In the genomic region with DNA sequence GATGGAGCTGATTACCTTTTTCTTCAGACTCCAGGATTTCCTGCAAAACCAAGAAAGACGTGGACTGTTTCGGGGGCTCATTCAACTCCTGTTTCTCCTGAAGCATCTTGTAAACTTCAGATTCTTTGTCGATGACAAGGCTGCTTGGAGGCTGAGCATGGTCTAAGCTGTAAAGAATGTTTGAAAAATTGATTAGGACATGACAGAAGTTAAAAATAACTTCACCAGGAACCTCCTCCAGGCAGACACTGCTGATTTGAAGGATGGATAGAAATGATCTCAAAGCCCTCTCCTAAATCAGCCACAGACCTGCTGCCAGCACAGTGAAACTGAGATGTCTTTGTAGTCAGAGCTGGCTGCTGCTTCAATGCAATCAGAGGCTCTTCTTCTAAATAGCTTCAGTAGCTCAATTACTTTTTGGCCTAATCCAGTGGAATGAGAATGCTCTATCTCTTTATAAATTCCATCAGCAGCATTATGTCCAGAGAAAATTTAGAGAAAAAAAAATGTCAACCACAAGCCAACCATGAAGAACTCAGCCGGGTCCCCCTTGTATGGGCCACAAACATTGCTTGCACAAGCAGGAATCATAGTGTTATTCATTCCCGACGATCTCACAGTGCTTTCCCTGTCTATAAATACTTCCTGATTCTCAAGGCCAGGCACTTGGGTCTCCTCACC, we compare ENCODE assay signal across 1 cellular context.
TF ChIP-seq lines count a peak whose summit lies in the region.

No MANE protein-coding gene starts in this region.

TF ChIP-seq in GM23338, 12 proteins besides CTCF, POLR2A, EP300 and RAD21 (continued from another document):
- TF ChIP-seq, protein P1, sequence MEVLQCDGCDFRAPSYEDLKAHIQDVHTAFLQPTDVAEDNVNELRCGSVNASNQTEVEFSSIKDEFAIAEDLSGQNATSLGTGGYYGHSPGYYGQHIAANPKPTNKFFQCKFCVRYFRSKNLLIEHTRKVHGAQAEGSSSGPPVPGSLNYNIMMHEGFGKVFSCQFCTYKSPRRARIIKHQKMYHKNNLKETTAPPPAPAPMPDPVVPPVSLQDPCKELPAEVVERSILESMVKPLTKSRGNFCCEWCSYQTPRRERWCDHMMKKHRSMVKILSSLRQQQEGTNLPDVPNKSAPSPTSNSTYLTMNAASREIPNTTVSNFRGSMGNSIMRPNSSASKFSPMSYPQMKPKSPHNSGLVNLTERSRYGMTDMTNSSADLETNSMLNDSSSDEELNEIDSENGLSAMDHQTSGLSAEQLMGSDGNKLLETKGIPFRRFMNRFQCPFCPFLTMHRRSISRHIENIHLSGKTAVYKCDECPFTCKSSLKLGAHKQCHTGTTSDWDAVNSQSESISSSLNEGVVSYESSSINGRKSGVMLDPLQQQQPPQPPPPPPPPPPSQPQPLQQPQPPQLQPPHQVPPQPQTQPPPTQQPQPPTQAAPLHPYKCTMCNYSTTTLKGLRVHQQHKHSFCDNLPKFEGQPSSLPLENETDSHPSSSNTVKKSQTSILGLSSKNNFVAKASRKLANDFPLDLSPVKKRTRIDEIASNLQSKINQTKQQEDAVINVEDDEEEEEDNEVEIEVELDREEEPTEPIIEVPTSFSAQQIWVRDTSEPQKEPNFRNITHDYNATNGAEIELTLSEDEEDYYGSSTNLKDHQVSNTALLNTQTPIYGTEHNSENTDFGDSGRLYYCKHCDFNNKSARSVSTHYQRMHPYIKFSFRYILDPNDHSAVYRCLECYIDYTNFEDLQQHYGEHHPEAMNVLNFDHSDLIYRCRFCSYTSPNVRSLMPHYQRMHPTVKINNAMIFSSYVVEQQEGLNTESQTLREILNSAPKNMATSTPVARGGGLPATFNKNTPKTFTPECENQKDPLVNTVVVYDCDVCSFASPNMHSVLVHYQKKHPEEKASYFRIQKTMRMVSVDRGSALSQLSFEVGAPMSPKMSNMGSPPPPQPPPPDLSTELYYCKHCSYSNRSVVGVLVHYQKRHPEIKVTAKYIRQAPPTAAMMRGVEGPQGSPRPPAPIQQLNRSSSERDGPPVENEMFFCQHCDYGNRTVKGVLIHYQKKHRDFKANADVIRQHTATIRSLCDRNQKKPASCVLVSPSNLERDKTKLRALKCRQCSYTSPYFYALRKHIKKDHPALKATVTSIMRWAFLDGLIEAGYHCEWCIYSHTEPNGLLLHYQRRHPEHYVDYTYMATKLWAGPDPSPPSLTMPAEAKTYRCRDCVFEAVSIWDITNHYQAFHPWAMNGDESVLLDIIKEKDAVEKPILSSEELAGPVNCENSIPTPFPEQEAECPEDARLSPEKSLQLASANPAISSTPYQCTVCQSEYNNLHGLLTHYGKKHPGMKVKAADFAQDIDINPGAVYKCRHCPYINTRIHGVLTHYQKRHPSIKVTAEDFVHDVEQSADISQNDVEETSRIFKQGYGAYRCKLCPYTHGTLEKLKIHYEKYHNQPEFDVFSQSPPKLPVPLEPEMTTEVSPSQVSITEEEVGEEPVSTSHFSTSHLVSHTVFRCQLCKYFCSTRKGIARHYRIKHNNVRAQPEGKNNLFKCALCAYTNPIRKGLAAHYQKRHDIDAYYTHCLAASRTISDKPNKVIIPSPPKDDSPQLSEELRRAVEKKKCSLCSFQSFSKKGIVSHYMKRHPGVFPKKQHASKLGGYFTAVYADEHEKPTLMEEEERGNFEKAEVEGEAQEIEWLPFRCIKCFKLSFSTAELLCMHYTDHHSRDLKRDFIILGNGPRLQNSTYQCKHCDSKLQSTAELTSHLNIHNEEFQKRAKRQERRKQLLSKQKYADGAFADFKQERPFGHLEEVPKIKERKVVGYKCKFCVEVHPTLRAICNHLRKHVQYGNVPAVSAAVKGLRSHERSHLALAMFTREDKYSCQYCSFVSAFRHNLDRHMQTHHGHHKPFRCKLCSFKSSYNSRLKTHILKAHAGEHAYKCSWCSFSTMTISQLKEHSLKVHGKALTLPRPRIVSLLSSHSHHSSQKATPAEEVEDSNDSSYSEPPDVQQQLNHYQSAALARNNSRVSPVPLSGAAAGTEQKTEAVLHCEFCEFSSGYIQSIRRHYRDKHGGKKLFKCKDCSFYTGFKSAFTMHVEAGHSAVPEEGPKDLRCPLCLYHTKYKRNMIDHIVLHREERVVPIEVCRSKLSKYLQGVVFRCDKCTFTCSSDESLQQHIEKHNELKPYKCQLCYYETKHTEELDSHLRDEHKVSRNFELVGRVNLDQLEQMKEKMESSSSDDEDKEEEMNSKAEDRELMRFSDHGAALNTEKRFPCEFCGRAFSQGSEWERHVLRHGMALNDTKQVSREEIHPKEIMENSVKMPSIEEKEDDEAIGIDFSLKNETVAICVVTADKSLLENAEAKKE (CRISPR knock-in tag; IDR thresholded peaks at IDR 0.05): no peak
- TF ChIP-seq NANOG (IDR thresholded peaks at IDR 0.05; ENCODE audit: borderline replicate concordance): no peak
- no peak for TF ChIP-seq ZNF114 (CRISPR knock-in tag; IDR thresholded peaks at IDR 0.05)
- no peak for TF ChIP-seq STAT1 (IDR thresholded peaks at IDR 0.05; ENCODE audit: unreplicated experiment)
- TF ChIP-seq EZH2phosphoT487 (IDR thresholded peaks at IDR 0.05; ENCODE audit: unreplicated experiment): no peak
- TF ChIP-seq EZH2 (IDR thresholded peaks at IDR 0.05; ENCODE audit: low read depth, unreplicated experiment): no peak
